Comparison of ENCODE assay signal across 21 cellular contexts in genomic region chr10:67965456-67965855, GRCh38.
A peak's percentile ranks its signal among the peaks of the same experiment; 100 is the strongest.
DNase-seq lines count a peak whose midpoint lies in the region; ATAC-seq, FAIRE-seq and TF ChIP-seq lines count a peak whose summit lies in the region.
"Had no signal": no experiment of that assay in that cellular context is flagged by ENCODE, and none has a peak within 500 bp of the region (broad histone marks: within the 10 kb centered on the region; RNA-seq: fewer than 3 reads in every experiment).

No MANE protein-coding gene starts in this region.

- DNase-seq in A549 (ENCODE audit: low read depth in 1 of 2, low spot score in 1 of 2) (no peak), H9 (no peak), PC-3 (no peak), DMS153 (lab: John Stamatoyannopoulos, UW) (no peak), NCI-H2107 treated with DMSO at 0.1 percent for 48 hours (lab: John Stamatoyannopoulos, UW; ENCODE audit: unreplicated experiment) (no peak)
- no peak for DNase-seq in stimulated activated effector memory CD8-positive, alpha-beta T cell treated with anti-CD3 and anti-CD28 coated beads, Interleukin-12 subunit alpha, Interleukin-12 subunit beta, amount 100 ng/mL, for 72 hours (ENCODE audit: low spot score in 2 of 2)
- DNase-seq: ACHN; BE2C; Caco-2; CD4-positive, alpha-beta T cell; DMS79; GDM1; H7; KG1 had no signal

- H3K9me3 Mint-ChIP-seq in H9: peaks cover 0 to 1% of the 10 kb centered on the region in 2 experiments; a peak in 3 of 5 replicates
- H3K9me3 Mint-ChIP-seq in stimulated activated effector memory CD8-positive, alpha-beta T cell treated with anti-CD3 and anti-CD28 coated beads, Interleukin-12 subunit alpha, Interleukin-12 subunit beta, amount 100 ng/mL, for 72 hours: no peaks in the 10 kb centered on the region
- H3K9me3 Mint-ChIP-seq: CD4-positive, alpha-beta T cell; IgD-negative memory B cell had no signal

- H3K4me3 ChIP-seq in A549 (no peak overlapping the region), PC-3 (ENCODE audit: low read length) (no peak overlapping the region)
- H3K4me3 ChIP-seq: GM23338 had no signal

- TF ChIP-seq EP300 in A549 (IDR thresholded peaks at IDR 0.05): no peak

- H2BK120ac ChIP-seq in H9 (ENCODE audit: low read depth, low read length, poor library complexity, severe bottlenecking): no peak overlapping the region

- no peaks in the 10 kb centered on the region for H3K23me2 ChIP-seq in H9 (ENCODE audit: insufficient read length, low read depth, low read length, poor library complexity, severe bottlenecking)

- H2BK15ac ChIP-seq in H9 (ENCODE audit: low read depth, low read length): no peak overlapping the region

- no peak for TF ChIP-seq POLR2A in A549 (IDR thresholded peaks at IDR 0.05; ENCODE audit: low read length)

- H3K4me2 ChIP-seq in A549 (no peak overlapping the region), H9 (ENCODE audit: insufficient read depth, insufficient read length, low read length) (no peak overlapping the region), PC-3 (ENCODE audit: low read length) (no peak overlapping the region)
- H3K4me2 ChIP-seq: GM23338 had no signal

- H4K5ac ChIP-seq in H9 (ENCODE audit: insufficient read length, low read depth, low read length): no peak overlapping the region

- POLR2A ChIA-PET in A549 (lab: Yijun Ruan, JAX) (no interaction called here), PC-3 (lab: Charles Lee; ENCODE audit: unreplicated experiment) (no interaction called here)

- H2BK20ac ChIP-seq in H9 (ENCODE audit: low read depth, low read length, poor library complexity, severe bottlenecking): peak overlapping the region; percentile 75

- H3K4ac ChIP-seq in H9 (ENCODE audit: low read depth, low read length): no peak overlapping the region

- no peak for TF ChIP-seq CTCF in A549 (IDR thresholded peaks at IDR 0.05)
- TF ChIP-seq CTCF in H9 (conservative IDR thresholded peaks at IDR 0.05): no peak
- TF ChIP-seq CTCF in PC-3 (conservative IDR thresholded peaks at IDR 0.05; ENCODE audit: low read depth, low read length): no peak

- H3K27ac Mint-ChIP-seq in H9: no peak overlapping the region
- peak overlapping the region; percentile 1 for H3K27ac Mint-ChIP-seq in stimulated activated effector memory CD8-positive, alpha-beta T cell treated with anti-CD3 and anti-CD28 coated beads, Interleukin-12 subunit alpha, Interleukin-12 subunit beta, amount 100 ng/mL, for 72 hours
- H3K27ac Mint-ChIP-seq: CD4-positive, alpha-beta T cell; GM23338 had no signal

- H3K79me2 ChIP-seq in H9 (ENCODE audit: insufficient read depth, low read length) (no peaks in the 10 kb centered on the region), PC-3 (ENCODE audit: low read length) (no peaks in the 10 kb centered on the region)

- H3K23ac ChIP-seq in H9 (ENCODE audit: insufficient read length, low read depth, low read length): no peak overlapping the region

- H2AFZ ChIP-seq in H9 (ENCODE audit: low read length): no peak overlapping the region
- H2AFZ ChIP-seq in PC-3 (ENCODE audit: low read length): no peak overlapping the region
- H2AFZ ChIP-seq: GM23338 had no signal

- intact Hi-C loops in PC-3 (cut with micrococcal nuclease): no loop called here

- peaks cover 7 to 40% (median 27%) of the 10 kb centered on the region in 3 experiments; a peak in 6 of 7 replicates for H3K36me3 Mint-ChIP-seq in H9 (ENCODE audit: insufficient read depth in 1 of 3, low read depth in 3 of 3)
- H3K36me3 Mint-ChIP-seq in stimulated activated effector memory CD8-positive, alpha-beta T cell treated with anti-CD3 and anti-CD28 coated beads, Interleukin-12 subunit alpha, Interleukin-12 subunit beta, amount 100 ng/mL, for 72 hours: peaks cover 77% of the 10 kb centered on the region

- no peak overlapping the region for H4K8ac ChIP-seq in H9 (replicated peaks; ENCODE audit: insufficient read length, low read depth, low read length)

- H3K27ac ChIP-seq in A549 (no peak overlapping the region), H9 (ENCODE audit: insufficient read length, low read depth, low read length) (no peak overlapping the region), PC-3 (ENCODE audit: low read length) (no peak overlapping the region)
- H3K27ac ChIP-seq: C4-2B, HL-60 had no signal

- H3K27me3 Mint-ChIP-seq in H9 (ENCODE audit: low read depth): no peaks in the 10 kb centered on the region
- H3K27me3 Mint-ChIP-seq: CD4-positive, alpha-beta T cell; IgD-negative memory B cell had no signal

- H3K4me1 ChIP-seq in A549: no peaks in the 10 kb centered on the region
- H3K4me1 ChIP-seq in H9 (ENCODE audit: insufficient read depth, low read length): no peaks in the 10 kb centered on the region
- no peaks in the 10 kb centered on the region for H3K4me1 ChIP-seq in PC-3 (ENCODE audit: insufficient read depth, low read length)
- H3K4me1 ChIP-seq: BE2C, Caco-2 had no signal

- no peak overlapping the region for H3K56ac ChIP-seq in H9 (ENCODE audit: insufficient read length, low read depth, low read length)

- CTCF ChIA-PET in A549 (lab: Yijun Ruan, JAX) (interaction anchor here (1.4 to 1.6 kb wide), 2 partner anchors 11 to 30 kb away, joined by 4 read pairs; no protein-coding TSS in a partner anchor), PC-3 (lab: Charles Lee) (no interaction called here)

- H3T11ph ChIP-seq in H9 (ENCODE audit: low read length): no peak overlapping the region

- H3K4me1 Mint-ChIP-seq in H9: peaks cover 15 to 21% of the 10 kb centered on the region in 2 experiments
- H3K4me1 Mint-ChIP-seq in stimulated activated effector memory CD8-positive, alpha-beta T cell treated with anti-CD3 and anti-CD28 coated beads, Interleukin-12 subunit alpha, Interleukin-12 subunit beta, amount 100 ng/mL, for 72 hours: peaks cover 9% of the 10 kb centered on the region

- H3K36me3 ChIP-seq in PC-3 (ENCODE audit: low read depth, low read length): peaks cover 40% of the 10 kb centered on the region
- H3K36me3 ChIP-seq: BE2C had no signal

- no peak for FAIRE-seq in A549 (lab: Jason Lieb, UNC)
- FAIRE-seq: D721Med, GM12892, GM18507 had no signal

- TF ChIP-seq RAD21 in A549 (conservative IDR thresholded peaks at IDR 0.05 in 1 of 2, IDR thresholded peaks at IDR 0.05 in 1 of 2): no peak

- H2BK12ac ChIP-seq in H9 (ENCODE audit: insufficient read length, low read depth, low read length): no peak overlapping the region

- H4K91ac ChIP-seq in H9 (ENCODE audit: insufficient read length, low read depth, low read length): no peak overlapping the region

- no peaks in the 10 kb centered on the region for H3F3A ChIP-seq in PC-3 (ENCODE audit: low read length, unreplicated experiment)

- BruUV-seq in PC-3 (replicated peaks; lab: Mats Ljungman, UMichigan): no TSS peak

- ATAC-seq in A549 (no peak), PC-3 (peak; percentile 47)
- no peak for ATAC-seq in stimulated activated effector memory CD8-positive, alpha-beta T cell treated with anti-CD3 and anti-CD28 coated beads, Interleukin-12 subunit alpha, Interleukin-12 subunit beta, amount 100 ng/mL, for 72 hours
- ATAC-seq: GM23338 had no signal

- no peak overlapping the region for H2AK5ac ChIP-seq in H9 (ENCODE audit: insufficient read length, low read length)

- H3K18ac ChIP-seq in H9 (ENCODE audit: insufficient read length, low read depth, low read length): no peak overlapping the region

- no peak overlapping the region for H3K14ac ChIP-seq in H9 (ENCODE audit: insufficient read depth, low read length)

- H3K9ac ChIP-seq in H9 (ENCODE audit: extremely low read depth, insufficient read length, low read length) (no peak overlapping the region), PC-3 (ENCODE audit: low read length) (no peak overlapping the region)

- 98% methylated on average over 2 of the region's 2 CpGs for WGBS in A549 (ENCODE audit: missing lambda C conversion rate)
- WGBS in H9 (ENCODE audit: extremely low coverage, insufficient read length, low lambda C conversion rate): no CpG with 5 or more reads among the region's 2 CpGs

- no peak overlapping the region for H3K4me3 Mint-ChIP-seq in H9
- no peak overlapping the region for H3K4me3 Mint-ChIP-seq in stimulated activated effector memory CD8-positive, alpha-beta T cell treated with anti-CD3 and anti-CD28 coated beads, Interleukin-12 subunit alpha, Interleukin-12 subunit beta, amount 100 ng/mL, for 72 hours
- H3K4me3 Mint-ChIP-seq: CD4-positive, alpha-beta T cell; GM23338; IgD-negative memory B cell had no signal

- no peaks in the 10 kb centered on the region for H3K9me2 ChIP-seq in PC-3 (replicated peaks; ENCODE audit: low read length)

- H3K79me1 ChIP-seq in H9 (ENCODE audit: insufficient read depth, low read depth, low read length, poor library complexity, severe bottlenecking): no peaks in the 10 kb centered on the region

- H3K27me3 ChIP-seq in H9 (ENCODE audit: insufficient read depth, low read length): no peaks in the 10 kb centered on the region
- H3K27me3 ChIP-seq in PC-3 (ENCODE audit: low read length): no peaks in the 10 kb centered on the region
- H3K27me3 ChIP-seq: BE2C had no signal

- H4K20me1 ChIP-seq in H9 (ENCODE audit: control insufficient read depth, insufficient read depth, insufficient read length): no peaks in the 10 kb centered on the region
- H4K20me1 ChIP-seq in PC-3 (ENCODE audit: low read length): no peaks in the 10 kb centered on the region

- H3K9me3 ChIP-seq in A549 (peaks cover 4% of the 10 kb centered on the region; the same call in 1 of the 3 replicates), H9 (ENCODE audit: control insufficient read depth, low read depth, low read length) (no peaks in the 10 kb centered on the region), PC-3 (ENCODE audit: low read length) (no peaks in the 10 kb centered on the region)
- H3K9me3 ChIP-seq: BE2C, Caco-2 had no signal

- H2BK5ac ChIP-seq in H9 (ENCODE audit: insufficient read length, low read length): no peak overlapping the region

TF ChIP-seq in A549, 52 proteins besides CTCF, POLR2A, EP300 and RAD21:
- peak; percentile 68 for TF ChIP-seq MAFK (IDR thresholded peaks at IDR 0.05; ENCODE audit: partially characterized antibody)
- no peak for TF ChIP-seq HOXB5 (CRISPR knock-in tag; IDR thresholded peaks at IDR 0.05)
